1 cellular context compared by ENCODE assay signal in genomic region chr11:69209038-69209350, GRCh38.
TF ChIP-seq lines count a peak whose summit lies in the region.

No MANE protein-coding gene starts in this region.

TF ChIP-seq in H1, 55 proteins besides CTCF, POLR2A, EP300 and RAD21:
- no peak for TF ChIP-seq CHD7 (IDR thresholded peaks at IDR 0.05; ENCODE audit: insufficient replicate concordance, low read length)
- TF ChIP-seq POU5F1 (IDR thresholded peaks at IDR 0.05; ENCODE audit: low read depth, low read length): no peak
- no peak for TF ChIP-seq YY1 (IDR thresholded peaks at IDR 0.05; ENCODE audit: low read depth, low read length)
